ENCODE assay signal across 8 cellular contexts in the genomic region with DNA sequence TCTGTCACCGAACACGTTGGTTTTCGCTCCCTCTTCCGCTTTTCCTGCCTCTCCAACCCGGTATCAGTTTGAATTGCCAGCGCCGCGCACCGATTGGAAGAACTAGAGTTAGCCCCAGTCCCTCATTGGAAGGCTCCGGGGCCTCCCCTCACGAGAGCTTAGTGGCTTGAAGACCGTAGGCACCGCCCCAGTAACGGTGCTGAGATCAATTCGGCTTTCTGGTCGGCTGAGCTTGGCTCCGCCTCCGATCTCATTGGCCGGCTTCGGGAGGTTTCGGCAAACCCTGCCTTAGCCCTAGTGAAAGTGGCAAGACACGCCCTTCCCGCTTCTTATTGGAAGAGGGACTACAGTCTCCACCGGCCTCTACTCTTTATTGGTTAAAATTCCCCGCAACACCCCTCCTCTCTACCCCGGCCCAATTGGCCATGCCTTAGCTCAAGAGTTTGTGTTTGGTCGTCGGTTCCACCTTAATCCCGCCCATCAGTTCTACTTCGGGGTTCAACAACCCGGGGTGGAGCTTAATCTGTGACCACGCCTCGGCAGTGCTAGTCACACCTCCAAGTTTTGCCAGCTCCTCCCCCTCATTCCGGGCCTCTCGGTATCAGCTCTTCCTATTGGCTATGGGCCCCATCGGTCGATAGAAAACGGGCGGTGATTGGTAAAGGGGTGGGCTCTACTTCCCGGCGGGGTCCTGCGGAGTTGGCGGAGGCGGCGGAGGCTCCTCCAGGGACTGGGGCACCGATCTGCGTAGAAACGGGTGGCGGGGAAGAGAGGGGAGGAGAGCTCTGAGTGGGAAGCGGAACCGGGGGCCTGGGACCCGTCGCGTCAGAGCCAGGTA. TPM values are rescaled to one million over a fixed set of nuclear protein-coding genes. Genes with fewer than 3 reads are reported as not detected.
DNase-seq lines count a peak whose midpoint lies in the region; ATAC-seq and TF ChIP-seq lines count a peak whose summit lies in the region.
"Not testable (repeated sequence)": the region's sequence is repeated elsewhere in the genome, so short reads cannot be mapped to it uniquely, and the experiment has no call there.

A gene (minus strand): TSS at position 51 of the 838 bp plus-strand sequence. CDS start 851 bp downstream, outside the sequence.
A gene (plus strand): TSS at position 686 of the 838 bp plus-strand sequence. CDS start 2,472 bp downstream, outside the sequence.

- H3K4me3 ChIP-seq in IMR-90 (ENCODE audit: insufficient read depth, low read depth, low read length) = peak within 1 kb of the TSS; percentile 57
- H3K4me3 ChIP-seq in OCI-LY3 (ENCODE audit: low read length) = peak within 1 kb of the TSS; percentile 75

- H3K4ac ChIP-seq in IMR-90 (ENCODE audit: low read depth, low read length) = not testable (repeated sequence)

- H3K27me3 ChIP-seq in IMR-90 (ENCODE audit: control insufficient read depth, insufficient read depth, low read length); OCI-LY3 (ENCODE audit: low read depth, low read length): not testable (repeated sequence)

- peak within 1 kb of the TSS; percentile 49 for H3K4me2 ChIP-seq in IMR-90 (ENCODE audit: low read depth, low read length)
- H3K4me2 ChIP-seq in OCI-LY3 (ENCODE audit: low read length) = peak within 1 kb of the TSS; percentile 49

- POLR2A ChIA-PET in IMR-90 (lab: Charles Lee; ENCODE audit: unreplicated experiment) = not testable (repeated sequence)

- H3K23ac ChIP-seq in IMR-90 (ENCODE audit: low read depth, low read length) = not testable (repeated sequence)

- not testable (repeated sequence) for H4K20me1 ChIP-seq in IMR-90 (ENCODE audit: insufficient read depth, low read length); OCI-LY3 (ENCODE audit: insufficient read depth, low read length)

- DNase-seq in D341Med (ENCODE audit: low spot score) = peak; percentile 67
- peak; percentile 99 for DNase-seq in IMR-90
- peak; percentile 82 for DNase-seq in activated CD8-positive, alpha-beta memory T cell treated with anti-CD3 and anti-CD28 coated beads, Interleukin-2, amount 50 U/mL, for 4 hours
- DNase-seq in epidermal melanocyte (ENCODE audit: insufficient read length, low spot score) = peak; percentile 60
- peak; percentile 99 for DNase-seq in midbrain (lab: John Stamatoyannopoulos, UW)
- peak; percentile 67 to 76 for DNase-seq in stimulated activated CD8-positive, alpha-beta memory T cell treated with anti-CD3 and anti-CD28 coated beads, Interleukin-2, amount 100 ng/mL, for 48 hours (ENCODE audit: low read depth in 2 of 2)

- not testable (repeated sequence) for H3K9me3 ChIP-seq in IMR-90 (ENCODE audit: control insufficient read depth, insufficient read depth, low read length); OCI-LY3 (ENCODE audit: insufficient read depth, low read length)

- 0% methylated on average over 3 of the region's 54 CpGs; no CpG with 5 or more reads in 1 of the 2 experiments for WGBS in IMR-90 (ENCODE audit: extremely low coverage in 2 of 2, insufficient read length in 1 of 2), 2 experiments

- in situ Hi-C loops in IMR-90 (cut with MboI; ENCODE audit: low sequenced_read_pairs) = not testable (repeated sequence)

- not testable (repeated sequence) for H3K14ac ChIP-seq in IMR-90 (replicated peaks; ENCODE audit: low read depth, low read length)

- not testable (repeated sequence) for TF ChIP-seq RAD21 in IMR-90 (IDR thresholded peaks at IDR 0.05; ENCODE audit: low read length)

- not testable (repeated sequence) for H2BK120ac ChIP-seq in IMR-90 (ENCODE audit: low read depth, low read length)

- not testable (repeated sequence) for H2BK20ac ChIP-seq in IMR-90 (ENCODE audit: low read depth, low read length)

- not testable (repeated sequence) for H2BK15ac ChIP-seq in IMR-90 (ENCODE audit: low read depth, low read length)

- not testable (repeated sequence) for H4K5ac ChIP-seq in IMR-90 (ENCODE audit: low read depth, low read length)

- not testable (repeated sequence) for H4K91ac ChIP-seq in IMR-90 (ENCODE audit: insufficient read depth, low read depth, low read length)

- H2AK5ac ChIP-seq in IMR-90 (ENCODE audit: low read depth, low read length) = not testable (repeated sequence)

- peak; percentile 83 for ATAC-seq in GM21576 (IDR thresholded peaks at IDR 0.05; ENCODE audit: unreplicated experiment)
- ATAC-seq in IMR-90 (ENCODE audit: low read depth) = peak; percentile 80

- H3K79me1 ChIP-seq in IMR-90 (ENCODE audit: low read depth in 1 of 2, low read length in 2 of 2) = not testable (repeated sequence)

- not testable (repeated sequence) for H2AFZ ChIP-seq in IMR-90 (replicated peaks; ENCODE audit: low read length, poor library complexity); OCI-LY3 (ENCODE audit: low read depth, low read length)

- not testable (repeated sequence) for H2BK5ac ChIP-seq in IMR-90 (ENCODE audit: low read depth, low read length, poor library complexity, severe bottlenecking)

- not testable (repeated sequence) for H4K8ac ChIP-seq in IMR-90 (ENCODE audit: low read depth in 2 of 2, low read length in 2 of 2)

- not testable (repeated sequence) for H3K18ac ChIP-seq in IMR-90 (ENCODE audit: low read depth, low read length)

- H3K56ac ChIP-seq in IMR-90 (ENCODE audit: extremely low read depth, insufficient read depth, low read length) = not testable (repeated sequence)

- not testable (repeated sequence) for H3K4me1 ChIP-seq in IMR-90 (ENCODE audit: control insufficient read depth, insufficient read depth, low read length); OCI-LY3 (ENCODE audit: low read length)

- CTCF ChIA-PET in IMR-90 (lab: Yijun Ruan, JAX) = not testable (repeated sequence)

- H3K36me3 ChIP-seq in IMR-90 (ENCODE audit: control insufficient read depth, insufficient read depth, low read length); OCI-LY3 (replicated peaks; ENCODE audit: low read depth, low read length): not testable (repeated sequence)

- not testable (repeated sequence) for H3K79me2 ChIP-seq in OCI-LY3 (ENCODE audit: low read length)

- not testable (repeated sequence) for H2AK9ac ChIP-seq in IMR-90 (replicated peaks; ENCODE audit: low read depth, low read length, poor library complexity)

- not testable (repeated sequence) for TF ChIP-seq CTCF in IMR-90 (conservative IDR thresholded peaks at IDR 0.05; ENCODE audit: low read depth, low read length); OCI-LY3 (IDR thresholded peaks at IDR 0.05; ENCODE audit: low read depth, low read length)

- TF ChIP-seq POLR2A in IMR-90 (IDR thresholded peaks at IDR 0.05; ENCODE audit: low read depth, low read length) = peak; percentile 32; the same call in 1 of the 2 replicates

- intact Hi-C loops in IMR-90 (cut with micrococcal nuclease) = not testable (repeated sequence)

- not testable (repeated sequence) for BruUV-seq in IMR-90 (replicated peaks; lab: Mats Ljungman, UMichigan)

- dilution Hi-C loops in IMR-90 (cut with HindIII; ENCODE audit: low sequenced_read_pairs, unreplicated experiment) = not testable (repeated sequence)

- H3K9me1 ChIP-seq in IMR-90 (ENCODE audit: insufficient read depth, low read length) = not testable (repeated sequence)

- H3K9ac ChIP-seq in IMR-90 (ENCODE audit: low read depth, low read length) = not testable (repeated sequence)
- peak within 1 kb of the TSS; percentile 71 for H3K9ac ChIP-seq in OCI-LY3 (ENCODE audit: low read length)

- H3K27ac ChIP-seq in IMR-90 (ENCODE audit: insufficient read depth, low read length) = peak within 1 kb of the TSS; percentile 71
- peak within 1 kb of the TSS; percentile 51 for H3K27ac ChIP-seq in OCI-LY3 (ENCODE audit: low read length)

TF ChIP-seq in IMR-90, 13 proteins besides CTCF, POLR2A, EP300 and RAD21:
- 0 out of 2 replicates have a peak, but pooled peaks have one; percentile 14 for TF ChIP-seq FOS (IDR thresholded peaks at IDR 0.05; ENCODE audit: low read depth, low read length)

RNA-seq across cellular contexts. Expression of the first gene that starts in this region (rescaled TPM):
- 1.6 and 2.8 TPM in 2 replicates for total RNA-seq in IMR-90 (2012; rRNA removed)
- polyA plus RNA-seq in IMR-90 (2012; rRNA removed) = 2.2 and 3.4 TPM in 2 replicates
- 0.59 and 1.5 TPM in 2 replicates for polyA plus RNA-seq in IMR-90 (2012; cell fraction: cytosol; rRNA removed)
- 0.67 and 9.8 TPM in 2 replicates for polyA plus RNA-seq in IMR-90 (2012; cell fraction: nucleus; rRNA removed; ENCODE audit: low replicate concordance)

RNA-seq across cellular contexts. Expression of the second gene that starts in this region (rescaled TPM):
- 12.7 and 13.9 TPM in 2 replicates for total RNA-seq in IMR-90 (2012; rRNA removed)
- polyA plus RNA-seq in IMR-90 (2012; rRNA removed) = 4.0 and 5.6 TPM in 2 replicates
- 0.99 and 2.3 TPM in 2 replicates for polyA plus RNA-seq in IMR-90 (2012; cell fraction: cytosol; rRNA removed)
- 2.1 and 9.8 TPM in 2 replicates for polyA plus RNA-seq in IMR-90 (2012; cell fraction: nucleus; rRNA removed; ENCODE audit: low replicate concordance)

Comparison
In these comparisons a context has a peak if more than half of its experiments do, and no peak if none do; other contexts are left out.
1. Peak in every context shown above with its lines: DNase-seq, ATAC-seq, H3K4me3 ChIP-seq and H3K27ac ChIP-seq.